Comparison of ENCODE assay signal across 9 cellular contexts in genomic region chr5:96433066-96433447, GRCh38. TPM values are rescaled to one million over a fixed set of nuclear protein-coding genes. Genes with fewer than 3 reads are reported as not detected.
DNase-seq lines count a peak whose midpoint lies in the region; TF ChIP-seq lines count a peak whose summit lies in the region.
"Had no signal": no experiment of that assay in that cellular context is flagged by ENCODE, and none has a peak within 500 bp of the region (broad histone marks: within the 10 kb centered on the region; RNA-seq: fewer than 3 reads in every experiment).

Gene PCSK1, minus strand, starts transcription at chr5:96433248. Its CDS starts 206 bp downstream, at chr5:96433042.

- intact Hi-C loops in activated naive CD4-positive, alpha-beta T cell treated with anti-CD3 and anti-CD28 coated beads for 36 hours (cut with micrococcal nuclease), result loop anchor here (5.0 to 10.0 kb wide), 3 partner anchors 49 to 578 kb away; no protein-coding TSS in a partner anchor

- no peak within 1 kb of the TSS for H3K27ac Mint-ChIP-seq in activated naive CD4-positive, alpha-beta T cell treated with anti-CD3 and anti-CD28 coated beads for 36 hours

- H3K36me3 ChIP-seq in iPS-15b (ENCODE audit: control insufficient read depth, insufficient read depth, low read length) (no peaks in the 10 kb centered on the region), tibial nerve (no peaks in the 10 kb centered on the region)

- H3K4me1 Mint-ChIP-seq in activated naive CD4-positive, alpha-beta T cell treated with anti-CD3 and anti-CD28 coated beads for 36 hours (ENCODE audit: low read depth), result peaks cover 14% of the 10 kb centered on the region

- H3K36me3 Mint-ChIP-seq in activated naive CD4-positive, alpha-beta T cell treated with anti-CD3 and anti-CD28 coated beads for 36 hours (ENCODE audit: low read depth), result no peaks in the 10 kb centered on the region

- H3K27me3 Mint-ChIP-seq in activated naive CD4-positive, alpha-beta T cell treated with anti-CD3 and anti-CD28 coated beads for 36 hours (ENCODE audit: low read depth), result peaks cover 63% of the 10 kb centered on the region

- no peak within 1 kb of the TSS for H3K4me3 Mint-ChIP-seq in activated naive CD4-positive, alpha-beta T cell treated with anti-CD3 and anti-CD28 coated beads for 36 hours

- H3K27ac ChIP-seq in tibial nerve, result no peak within 1 kb of the TSS

- peaks cover 16% of the 10 kb centered on the region for H3K4me1 ChIP-seq in iPS-15b (ENCODE audit: control insufficient read depth, insufficient read depth, low read length)
- peaks cover 0 to 40% (median 3%) of the 10 kb centered on the region in 4 donors for H3K4me1 ChIP-seq in tibial nerve

- DNase-seq in NCI-H524 (lab: John Stamatoyannopoulos, UW) (peak; percentile 41 to 52), NCI-H524 treated with DMSO at 0.1 percent for 48 hours (lab: John Stamatoyannopoulos, UW) (no peak), NCI-H526 (lab: John Stamatoyannopoulos, UW) (peak; percentile 56 to 79), tibial nerve (ENCODE audit: low spot score in 2 of 2) (no peak), KBM-7 (no peak), DMS114 treated with DMSO at 0.1 percent for 48 hours (lab: John Stamatoyannopoulos, UW; ENCODE audit: unreplicated experiment) (no peak)
- no peak for DNase-seq in activated naive CD4-positive, alpha-beta T cell treated with anti-CD3 and anti-CD28 coated beads for 36 hours
- DNase-seq: stimulated activated CD4-positive, alpha-beta T cell treated with anti-CD3 and anti-CD28 coated beads, Interleukin-15, amount 100 ng/mL, for 24 hours had no signal

- CTCF ChIA-PET in activated naive CD4-positive, alpha-beta T cell treated with anti-CD3 and anti-CD28 coated beads for 36 hours (lab: Charles Lee), result interaction anchor here (2.6 kb wide), 1 partner anchor 169 kb away, joined by 9 read pairs; no protein-coding TSS in a partner anchor

- TF ChIP-seq POLR2A in tibial nerve (IDR thresholded peaks at IDR 0.05), result no peak

- no peak for TF ChIP-seq EP300 in tibial nerve (IDR thresholded peaks at IDR 0.05)

- 2 to 3% methylated on average over 19 of the region's 19 CpGs for WGBS in tibial nerve, 2 donors

- peak within 1 kb of the TSS; percentile 86 for H3K4me3 ChIP-seq in iPS-15b (ENCODE audit: low read depth, low read length)
- peak within 1 kb of the TSS; percentile 6 to 44 (median 26) for H3K4me3 ChIP-seq in tibial nerve

- no peaks in the 10 kb centered on the region for H3K9me3 ChIP-seq in iPS-15b (ENCODE audit: control insufficient read depth, insufficient read depth, low read length)
- no peaks in the 10 kb centered on the region for H3K9me3 ChIP-seq in tibial nerve

- peaks cover 59% of the 10 kb centered on the region for H3K27me3 ChIP-seq in iPS-15b (ENCODE audit: control insufficient read depth, insufficient read depth, low read length)
- peaks cover 0 to 24% of the 10 kb centered on the region in 2 donors for H3K27me3 ChIP-seq in tibial nerve

- no peaks in the 10 kb centered on the region for H3K9me3 Mint-ChIP-seq in activated naive CD4-positive, alpha-beta T cell treated with anti-CD3 and anti-CD28 coated beads for 36 hours

- no peak for TF ChIP-seq CTCF in tibial nerve (IDR thresholded peaks at IDR 0.05)

- H3K9ac ChIP-seq in iPS-15b (ENCODE audit: low read depth, low read length), result peak within 1 kb of the TSS; percentile 16

- in situ Hi-C loops in KBM-7 (cut with MboI; ENCODE audit: low pct_unique_long_range_greater_than_20kb, low sequenced_read_pairs), result no loop called here

RNA-seq across cellular contexts. Expression of gene PCSK1, which starts in this region (rescaled TPM):
- total RNA-seq in tibial nerve, result 1 to 10 TPM in 1 of 4 donors, under 1 TPM in 3; 0.22 to 8.1 (median 0.70) TPM
- not detected for total RNA-seq in activated naive CD4-positive, alpha-beta T cell treated with anti-CD3 and anti-CD28 coated beads for 36 hours

Comparison
In these comparisons a context has a peak if more than half of its experiments do, and no peak if none do; other contexts are left out.
1. DNase-seq: peak in NCI-H524 (2 of 2) and NCI-H526 (2 of 2); none in NCI-H524 treated with DMSO at 0.1 percent for 48 hours (single experiment), tibial nerve (0 of 2), KBM-7 (single experiment), activated naive CD4-positive, alpha-beta T cell treated with anti-CD3 and anti-CD28 coated beads for 36 hours (single experiment) and DMS114 treated with DMSO at 0.1 percent for 48 hours (single experiment).